In genomic region chr1:68453060-68453665, GRCh38 we compare ENCODE assay signal across 18 cellular contexts. TPM values are rescaled to one million over a fixed set of nuclear protein-coding genes. Genes with fewer than 3 reads are reported as not detected.
DNase-seq lines count a peak whose midpoint lies in the region; TF ChIP-seq lines count a peak whose summit lies in the region.
"Had no signal": no experiment of that assay in that cellular context is flagged by ENCODE, and none has a peak within 500 bp of the region (broad histone marks: within the 10 kb centered on the region; RNA-seq: fewer than 3 reads in every experiment).

No MANE protein-coding gene starts in this region.

- H3K27me3 ChIP-seq in SK-N-SH (ENCODE audit: insufficient read depth) (no peaks in the 10 kb centered on the region), spleen (replicated peaks in 1 of 7) (no peaks in the 10 kb centered on the region)

- no peaks in the 10 kb centered on the region for H3K79me2 ChIP-seq in SK-N-SH (ENCODE audit: insufficient read depth)

- TF ChIP-seq CTCF in HFFc6 (IDR thresholded peaks at IDR 0.05) (no peak), SK-N-SH (IDR thresholded peaks at IDR 0.05) (no peak), spleen (IDR thresholded peaks at IDR 0.05 in 8 of 11, conservative IDR thresholded peaks at IDR 0.05 in 3 of 11) (no peak), GM10266 (IDR thresholded peaks at IDR 0.05; ENCODE audit: control insufficient read depth, insufficient read depth, low read depth, missing control alignments) (no peak)

- H3K9me3 Mint-ChIP-seq in HFFc6, result no peaks in the 10 kb centered on the region

- H3K36me3 Mint-ChIP-seq in HFFc6 (ENCODE audit: low read depth), result no peaks in the 10 kb centered on the region
- H3K36me3 Mint-ChIP-seq: CD4-positive, CD25-positive, alpha-beta regulatory T cell had no signal

- H4K20me1 ChIP-seq in SK-N-SH (ENCODE audit: insufficient read depth), result no peaks in the 10 kb centered on the region

- H3K4me3 Mint-ChIP-seq in HFFc6, result no peak overlapping the region
- H3K4me3 Mint-ChIP-seq: CD4-positive, CD25-positive, alpha-beta regulatory T cell had no signal

- WGBS in SK-N-SH (ENCODE audit: low lambda C conversion rate), result 78% methylated on average over 8 of the region's 8 CpGs
- 90 to 94% (median 92%) methylated on average over 8 of the region's 8 CpGs for WGBS in spleen, 5 donors

- CTCF ChIA-PET in SK-N-SH (lab: Yijun Ruan, JAX), result interaction anchor here (1.0 to 1.8 kb wide), 3 partner anchors 10 to 1285 kb away, joined by 3 to 8 read pairs (median 3); no protein-coding TSS in a partner anchor

- POLR2A ChIA-PET in SK-N-SH (lab: Yijun Ruan, JAX), result no interaction called here

- H3K4me1 ChIP-seq in SK-N-SH (ENCODE audit: control insufficient read depth in 1 of 2, insufficient read depth in 2 of 2, low read depth in 1 of 2, low read length in 1 of 2) (peaks cover 0 to 9% of the 10 kb centered on the region in 2 experiments; a peak in 2 of 4 replicates), spleen (peaks cover 0 to 4% (median 0%) of the 10 kb centered on the region in 6 donors)

- no peak overlapping the region for H3K27ac Mint-ChIP-seq in HFFc6
- H3K27ac Mint-ChIP-seq: CD4-positive, CD25-positive, alpha-beta regulatory T cell had no signal

- H3K9ac ChIP-seq in SK-N-SH, result no peak overlapping the region
- H3K9ac ChIP-seq: KMS-11 had no signal

- no peak overlapping the region for H3K4me2 ChIP-seq in SK-N-SH
- H3K4me2 ChIP-seq: KMS-11 had no signal

- intact Hi-C loops in spleen (cut with DNase I; ENCODE audit: low total_unique reads), result no loop called here

- H3K36me3 ChIP-seq in SK-N-SH (replicated peaks in 1 of 2; ENCODE audit: control insufficient read depth in 1 of 2, insufficient read depth in 2 of 2, low read length in 1 of 2) (no peaks in the 10 kb centered on the region), spleen (no peaks in the 10 kb centered on the region)

- H3K4me1 Mint-ChIP-seq in HFFc6 (ENCODE audit: low read depth), result peaks cover 16% of the 10 kb centered on the region
- H3K4me1 Mint-ChIP-seq: CD4-positive, CD25-positive, alpha-beta regulatory T cell had no signal

- H3K9me3 ChIP-seq in SK-N-SH (no peaks in the 10 kb centered on the region), spleen (no peaks in the 10 kb centered on the region)

- H2AFZ ChIP-seq in SK-N-SH (ENCODE audit: low read depth), result 0 out of 2 replicates have a peak overlapping the region, but pooled peaks have one; percentile 35

- H3K27me3 Mint-ChIP-seq in HFFc6 (ENCODE audit: insufficient read depth), result peaks cover 17% of the 10 kb centered on the region

- H3K9me2 ChIP-seq in SK-N-SH, result no peaks in the 10 kb centered on the region

- no peak for TF ChIP-seq POLR2A in spleen (IDR thresholded peaks at IDR 0.05)

- TF ChIP-seq EP300 in SK-N-SH (IDR thresholded peaks at IDR 0.05; ENCODE audit: borderline replicate concordance in 1 of 2, low read depth in 1 of 2, low read length in 1 of 2), result no peak

- no peak for TF ChIP-seq RAD21 in SK-N-SH (IDR thresholded peaks at IDR 0.05; ENCODE audit: low read length)

- H3K27ac ChIP-seq in SK-N-SH (ENCODE audit: low read depth in 2 of 2, low read length in 1 of 2) (no peak overlapping the region), spleen (no peak overlapping the region)
- H3K27ac ChIP-seq: KMS-11 had no signal

- DNase-seq in HFFc6 (peak; percentile 3), SK-N-SH (no peak), fibroblast of peridontal ligament (ENCODE audit: extremely low read depth) (peak; percentile 17), spleen (no peak), SHP77 (lab: John Stamatoyannopoulos, UW) (no peak), GM10266 (ENCODE audit: extremely low spot score) (no peak), D341Med (ENCODE audit: low spot score) (no peak)
- DNase-seq: CD4-positive, CD25-positive, alpha-beta regulatory T cell; DMS53; NCI-H1092; NCI-H146; NCI-H2081 treated with DMSO at 0.1 percent for 48 hours; NCI-H510A; NCI-H774; Right ventricle myocardium superior had no signal

- H3K4me3 ChIP-seq in SK-N-SH (ENCODE audit: low read depth in 2 of 2, low read length in 1 of 2) (no peak overlapping the region), spleen (no peak overlapping the region)
- H3K4me3 ChIP-seq: GM12878 had no signal

- H3F3A ChIP-seq in SK-N-SH (replicated peaks; ENCODE audit: insufficient read depth), result no peaks in the 10 kb centered on the region

TF ChIP-seq in SK-N-SH, 30 proteins besides CTCF, POLR2A, EP300 and RAD21:
- TF ChIP-seq RCOR1 (IDR thresholded peaks at IDR 0.05; ENCODE audit: low read length) (no peak), POLR2AphosphoS5 (IDR thresholded peaks at IDR 0.05; ENCODE audit: low read depth, low read length) (no peak), FOSL2 (IDR thresholded peaks at IDR 0.05; ENCODE audit: borderline replicate concordance, low read depth) (peak; percentile 15; the same call in 1 of the 2 replicates), MAX (IDR thresholded peaks at IDR 0.05; ENCODE audit: low read depth) (no peak), MXI1 (IDR thresholded peaks at IDR 0.05; ENCODE audit: low read depth, low read length) (no peak), NRF1 (IDR thresholded peaks at IDR 0.05; ENCODE audit: low read depth, low read length) (no peak), RFX5 (IDR thresholded peaks at IDR 0.05; ENCODE audit: low read length) (no peak), EZH2phosphoT487 (IDR thresholded peaks at IDR 0.05; ENCODE audit: borderline replicate concordance, low read depth) (no peak)

RNA-seq across cellular contexts. Expression of gene RPE65, which starts 3.4 kb away (rescaled TPM):
- total RNA-seq in HFFc6 (2021; fragmentation: NEBNext Ultra II Directional; extraction: Animal tissue kit (Norgen Biotek cat#: 25700)), result not detected
- polyA plus RNA-seq in SK-N-SH (2012; rRNA removed), result 0.02 and 0.03 TPM in 2 replicates
- 0.04 and 0.08 TPM in 2 replicates for polyA plus RNA-seq in SK-N-SH (2012; cell fraction: cytosol; rRNA removed)
- polyA plus RNA-seq in SK-N-SH (2012; cell fraction: nucleus; rRNA removed), result 0.02 and 0.05 TPM in 2 replicates
- under 1 TPM in 2 of 7 donors, not detected in 5; 0.10 to 0.40 TPM for total RNA-seq in spleen
- polyA plus RNA-seq in spleen, result under 1 TPM in 1 of 3 donors, not detected in 2; 0.08 TPM
- total RNA-seq: CD4-positive, CD25-positive, alpha-beta regulatory T cell; GM12878; MCF 10A; Right ventricle myocardium superior had no signal
- polyA plus RNA-seq: CD4-positive, CD25-positive, alpha-beta regulatory T cell; GM12878 had no signal

RNA-seq across cellular contexts. Expression of gene DEPDC1, which starts 43.7 kb away (rescaled TPM):
- 10 to 100 TPM; 14.8 to 44.3 (median 36.7) TPM for total RNA-seq in HFFc6 (2021; fragmentation: NEBNext Ultra II Directional; extraction: Animal tissue kit (Norgen Biotek cat#: 25700))
- polyA plus RNA-seq in SK-N-SH (2012; rRNA removed) (3.8 TPM in 2 replicates), spleen (1 to 10 TPM in 1 of 3 donors, under 1 TPM in 2; 0.30 to 1.4 (median 0.83) TPM)
- 6.0 and 7.5 TPM in 2 replicates for polyA plus RNA-seq in SK-N-SH (2012; cell fraction: cytosol; rRNA removed)
- 1.7 and 2.7 TPM in 2 replicates for polyA plus RNA-seq in SK-N-SH (2012; cell fraction: nucleus; rRNA removed)
- total RNA-seq in spleen, result 1 to 10 TPM in 5 of 7 donors, under 1 TPM in 2; 0.44 to 3.7 (median 2.2) TPM

Comparison
In these comparisons a context has a peak if more than half of its experiments do, and no peak if none do; other contexts are left out.
1. DNase-seq: peak in HFFc6 (single experiment) and fibroblast of peridontal ligament (single experiment); none in SK-N-SH (single experiment), spleen (single experiment), SHP77 (0 of 2), GM10266 (single experiment) and D341Med (single experiment).